In genomic region chr10:103739039-103739764, GRCh38 we compare ENCODE assay signal across 8 cellular contexts.
DNase-seq lines count a peak whose midpoint lies in the region; ATAC-seq and TF ChIP-seq lines count a peak whose summit lies in the region.

No MANE protein-coding gene starts in this region.

- no peak for ATAC-seq in GM19397 (IDR thresholded peaks at IDR 0.05; ENCODE audit: unreplicated experiment)

- no peaks in the 10 kb centered on the region for H3K9me3 ChIP-seq in SJCRH30 (replicated peaks)

- CTCF ChIA-PET in BJ (lab: Yijun Ruan, JAX) = interaction anchor here (0.6 to 2.2 kb wide), 7 partner anchors 14 to 147 kb away, joined by 3 to 8 read pairs (median 5); partner anchors contain the start of gene SH3PXD2A

- H3K4me3 ChIP-seq in BJ (ENCODE audit: low read depth, low read length) = no peak overlapping the region
- H3K4me3 ChIP-seq in SJCRH30 = peak overlapping the region; percentile 27
- no peak overlapping the region for H3K4me3 ChIP-seq in fibroblast of villous mesenchyme (ENCODE audit: low read depth, low read length)

- H3K27me3 ChIP-seq in BJ (ENCODE audit: control insufficient read depth, insufficient read depth, low read length) (no peaks in the 10 kb centered on the region), SJCRH30 (no peaks in the 10 kb centered on the region)

- H3K36me3 ChIP-seq in BJ (ENCODE audit: control insufficient read depth, insufficient read depth, low read length) (no peaks in the 10 kb centered on the region), SJCRH30 (no peaks in the 10 kb centered on the region)

- H3K27ac ChIP-seq in SJCRH30 = peak overlapping the region; percentile 33; the same call in 1 of the 2 replicates

- peaks cover 19% of the 10 kb centered on the region for H3K4me1 ChIP-seq in SJCRH30

- POLR2A ChIA-PET in BJ (lab: Charles Lee) = interaction anchor here (1.1 kb wide), 1 partner anchor 42 kb away, joined by 3 read pairs; no protein-coding TSS in a partner anchor

- TF ChIP-seq CTCF in BJ (IDR thresholded peaks at IDR 0.05; ENCODE audit: insufficient read depth, low read depth, low read length) = no peak
- no peak for TF ChIP-seq CTCF in fibroblast of villous mesenchyme (IDR thresholded peaks at IDR 0.05; ENCODE audit: insufficient read depth, low read depth, low read length)

- peak; percentile 98 for DNase-seq in BJ (ENCODE audit: low read depth)
- DNase-seq in SJCRH30 = peak; percentile 81 to 90
- peak; percentile 98 for DNase-seq in fibroblast of villous mesenchyme (ENCODE audit: low read depth)
- peak; percentile 78 for DNase-seq in non-pigmented ciliary epithelial cell (ENCODE audit: low read depth)
- no peak for DNase-seq in germinal center (ENCODE audit: low spot score)
- no peak for DNase-seq in NCI-H526 (lab: John Stamatoyannopoulos, UW)
- DNase-seq in DMS53 treated with DMSO at 0.1 percent for 48 hours (lab: John Stamatoyannopoulos, UW; ENCODE audit: unreplicated experiment) = no peak

Comparison
In these comparisons a context has a peak if more than half of its experiments do, and no peak if none do; other contexts are left out.
1. DNase-seq: peak in BJ (single experiment), SJCRH30 (2 of 2), fibroblast of villous mesenchyme (single experiment) and non-pigmented ciliary epithelial cell (single experiment); none in germinal center (single experiment), NCI-H526 (0 of 2) and DMS53 treated with DMSO at 0.1 percent for 48 hours (single experiment).